Comparison of ENCODE assay signal across 26 cellular contexts in the genomic region with DNA sequence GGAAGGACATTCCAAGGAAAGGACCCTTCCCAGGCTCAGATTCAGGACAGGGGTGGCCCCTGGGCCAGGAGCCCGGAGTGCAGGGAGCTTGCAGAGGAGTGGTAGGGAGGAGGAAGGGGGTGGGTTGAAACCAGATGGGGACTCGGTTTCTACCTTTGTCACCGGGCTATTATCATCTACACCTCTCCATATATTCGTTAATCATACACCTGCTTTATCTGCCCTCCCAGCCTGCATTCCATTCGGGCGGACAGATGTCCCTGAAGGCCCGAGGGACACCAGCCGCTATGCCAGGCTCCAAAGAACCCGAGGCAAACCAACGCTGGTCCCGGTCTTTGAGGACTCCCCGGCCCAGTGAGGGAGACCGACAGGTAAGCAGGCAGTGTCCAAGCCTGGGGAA. TPM values are rescaled to one million over a fixed set of nuclear protein-coding genes. Genes with fewer than 3 reads are reported as not detected.
"Had no signal": no experiment of that assay in that cellular context is flagged by ENCODE, and none has a peak within 500 bp of the region (broad histone marks: within the 10 kb centered on the region; RNA-seq: fewer than 3 reads in every experiment).

No MANE protein-coding gene starts in this region.

- H3K4me1 ChIP-seq: breast epithelium had no signal

- H3K9me3 Mint-ChIP-seq: activated CD4-positive, alpha-beta T cell treated with anti-CD3 and anti-CD28 coated beads, Interleukin-2, amount 10 ng/mL, durations not matched to agents 24 days and 14 days; activated T-helper 2 cell treated with anti-CD3 and anti-CD28 coated beads, Interferon-gamma antibody, Interleukin-2, Interleukin-4, amounts not matched to agents 10 μg/mL and 5 μg/mL and 100 μg/mL, durations not matched to agents 14 hours and 24 hours and 36 hours had no signal

- H3K4me1 Mint-ChIP-seq: activated B cell treated with CpG ODN at 0.5 μM for 24 hours; activated CD4-positive, alpha-beta T cell treated with anti-CD3 and anti-CD28 coated beads, Interleukin-2, amount 10 ng/mL, durations not matched to agents 24 days and 14 days; activated naive CD4-positive, alpha-beta T cell treated with anti-CD3 and anti-CD28 coated beads, Interleukin-2, amount 10 ng/mL, durations not matched to agents 7 days and 5 days; IgD-negative memory B cell; T-helper 17 cell had no signal

- H3K36me3 ChIP-seq: breast epithelium had no signal

- H3K27me3 Mint-ChIP-seq: activated CD4-positive, alpha-beta T cell treated with anti-CD3 and anti-CD28 coated beads, Interleukin-2, amount 10 ng/mL, durations not matched to agents 24 days and 14 days had no signal

- H3K36me3 Mint-ChIP-seq: activated CD4-positive, alpha-beta memory T cell treated with anti-CD3 and anti-CD28 coated beads for 36 hours; activated naive CD4-positive, alpha-beta T cell treated with anti-CD3 and anti-CD28 coated beads, Interleukin-2, amount 10 ng/mL, durations not matched to agents 7 days and 5 days; activated naive CD8-positive, alpha-beta T cell treated with anti-CD3 and anti-CD28 coated beads for 36 hours; IgD-negative memory B cell had no signal

- H3K27ac Mint-ChIP-seq: activated B cell treated with CpG ODN at 0.5 μM for 24 hours; activated CD4-positive, alpha-beta memory T cell treated with anti-CD3 and anti-CD28 coated beads for 36 hours; activated CD4-positive, alpha-beta T cell treated with anti-CD3 and anti-CD28 coated beads, Interleukin-2, amount 10 ng/mL, durations not matched to agents 24 days and 14 days; activated naive CD4-positive, alpha-beta T cell treated with anti-CD3 and anti-CD28 coated beads, Interleukin-2, amount 10 ng/mL, durations not matched to agents 7 days and 5 days; activated naive CD8-positive, alpha-beta T cell treated with anti-CD3 and anti-CD28 coated beads for 36 hours; activated T-helper 2 cell treated with anti-CD3 and anti-CD28 coated beads, Interferon-gamma antibody, Interleukin-2, Interleukin-4, amounts not matched to agents 10 μg/mL and 5 μg/mL and 100 μg/mL, durations not matched to agents 14 hours and 24 hours and 36 hours; IgD-negative memory B cell; T-helper 17 cell had no signal

- H3K4me3 ChIP-seq: breast epithelium had no signal

- H3K27ac ChIP-seq: breast epithelium had no signal

- H3K4me3 Mint-ChIP-seq: activated B cell treated with CpG ODN at 0.5 μM for 24 hours; activated CD4-positive, alpha-beta memory T cell treated with anti-CD3 and anti-CD28 coated beads for 36 hours; activated CD4-positive, alpha-beta T cell treated with anti-CD3 and anti-CD28 coated beads, Interleukin-2, amount 10 ng/mL, durations not matched to agents 24 days and 14 days; activated naive CD4-positive, alpha-beta T cell treated with anti-CD3 and anti-CD28 coated beads, Interleukin-2, amount 10 ng/mL, durations not matched to agents 7 days and 5 days; activated naive CD8-positive, alpha-beta T cell treated with anti-CD3 and anti-CD28 coated beads for 36 hours; activated T-cell treated with anti-CD3 and anti-CD28 coated beads, Interleukin-2, amount 50 U/mL, for 4 hours; IgD-negative memory B cell; T-helper 17 cell had no signal

- DNase-seq: activated B cell treated with CpG ODN at 0.5 μM for 24 hours; activated CD4-positive, alpha-beta memory T cell treated with anti-CD3 and anti-CD28 coated beads for 36 hours; activated CD4-positive, alpha-beta T cell treated with anti-CD3 and anti-CD28 coated beads for 1 hour; activated CD4-positive, alpha-beta T cell treated with anti-CD3 and anti-CD28 coated beads, Interleukin-2, amount 10 ng/mL, durations not matched to agents 24 days and 14 days; activated CD8-positive, alpha-beta memory T cell treated with anti-CD3 and anti-CD28 coated beads for 24 hours; activated gamma-delta T cell treated with Interleukin-2 at 50 U/mL for 16 hours; activated naive CD4-positive, alpha-beta T cell treated with anti-CD3 and anti-CD28 coated beads, Interleukin-2, amount 10 ng/mL, durations not matched to agents 7 days and 5 days; activated naive CD8-positive, alpha-beta T cell treated with anti-CD3 and anti-CD28 coated beads for 36 hours; activated T-cell treated with anti-CD3 and anti-CD28 coated beads, Interleukin-2, amount 50 U/mL, for 4 hours; anterior cingulate cortex; caudate nucleus; KG1; NCI-H1048; NCI-H146; NCI-H2029; NCI-H510A treated with DMSO at 0.1 percent for 48 hours; NCI-H69; NK-92 treated with Interleukin-12 subunit alpha and Interleukin-12 subunit beta, amount 100 ng/mL, for 24 hours; SHP77 treated with DMSO at 0.1 percent for 48 hours; T-helper 17 cell; T-helper 9 cell had no signal

RNA-seq across cellular contexts. Expression of gene MYH14, which starts 15.5 kb away (rescaled TPM):
- total RNA-seq: activated B cell treated with CpG ODN at 0.5 μM for 24 hours; activated CD4-positive, alpha-beta memory T cell treated with anti-CD3 and anti-CD28 coated beads for 36 hours; activated CD4-positive, alpha-beta T cell treated with anti-CD3 and anti-CD28 coated beads, Interleukin-2, amount 10 ng/mL, durations not matched to agents 24 days and 14 days; activated naive CD8-positive, alpha-beta T cell treated with anti-CD3 and anti-CD28 coated beads for 36 hours; activated T-helper 2 cell treated with anti-CD3 and anti-CD28 coated beads, Interferon-gamma antibody, Interleukin-2, Interleukin-4, amounts not matched to agents 10 μg/mL and 5 μg/mL and 100 μg/mL, durations not matched to agents 14 hours and 24 hours and 36 hours; LHCN-M2; M059J; T-helper 17 cell had no signal

RNA-seq across cellular contexts. Expression of gene IZUMO2, which starts 24.9 kb away (rescaled TPM):
- total RNA-seq: activated B cell treated with CpG ODN at 0.5 μM for 24 hours; activated CD4-positive, alpha-beta memory T cell treated with anti-CD3 and anti-CD28 coated beads for 36 hours; activated CD4-positive, alpha-beta T cell treated with anti-CD3 and anti-CD28 coated beads, Interleukin-2, amount 10 ng/mL, durations not matched to agents 24 days and 14 days; activated naive CD8-positive, alpha-beta T cell treated with anti-CD3 and anti-CD28 coated beads for 36 hours; activated T-cell treated with anti-CD3 and anti-CD28 coated beads, Interleukin-2, amount 50 U/mL, for 4 hours; activated T-helper 2 cell treated with anti-CD3 and anti-CD28 coated beads, Interferon-gamma antibody, Interleukin-2, Interleukin-4, amounts not matched to agents 10 μg/mL and 5 μg/mL and 100 μg/mL, durations not matched to agents 14 hours and 24 hours and 36 hours; breast epithelium; LHCN-M2; M059J; T-helper 17 cell had no signal
